10 cellular contexts compared by ENCODE assay signal in genomic region chr1:11285883-11286734, GRCh38. TPM values are rescaled to one million over a fixed set of nuclear protein-coding genes. Genes with fewer than 3 reads are reported as not detected.
DNase-seq lines count a peak whose midpoint lies in the region; ATAC-seq, FAIRE-seq and TF ChIP-seq lines count a peak whose summit lies in the region.
"Had no signal": no experiment of that assay in that cellular context is flagged by ENCODE, and none has a peak within 500 bp of the region (broad histone marks: within the 10 kb centered on the region; RNA-seq: fewer than 3 reads in every experiment).

No MANE protein-coding gene starts in this region.

- no peak for TF ChIP-seq POLR2A in right lobe of liver (IDR thresholded peaks at IDR 0.05)

- peak overlapping the region in 6 of 8 donors; percentile 20 to 58 (median 44) for H3K4me3 Mint-ChIP-seq in CD4-positive, alpha-beta memory T cell
- no peak overlapping the region for H3K4me3 Mint-ChIP-seq in activated naive CD8-positive, alpha-beta T cell treated with anti-CD3 and anti-CD28 coated beads, Interleukin-2, amount 50 U/mL, for 24 hours

- no peak for ATAC-seq in activated naive CD8-positive, alpha-beta T cell treated with anti-CD3 and anti-CD28 coated beads, Interleukin-2, amount 50 U/mL, for 24 hours
- ATAC-seq in right lobe of liver (peak in 1 of 4 donors; percentile 31), HG02852 (IDR thresholded peaks at IDR 0.05; ENCODE audit: unreplicated experiment) (no peak)
- ATAC-seq: left lung had no signal

- intact Hi-C loops in CD4-positive, alpha-beta memory T cell (cut with micrococcal nuclease) = no loop called here
- intact Hi-C loops in right lobe of liver (cut with DNase I) = no loop called here

- H3K27ac Mint-ChIP-seq in CD4-positive, alpha-beta memory T cell = peak overlapping the region; percentile 14 to 96 (median 72)
- peak overlapping the region; percentile 53 for H3K27ac Mint-ChIP-seq in activated naive CD8-positive, alpha-beta T cell treated with anti-CD3 and anti-CD28 coated beads, Interleukin-2, amount 50 U/mL, for 24 hours

- H3K4me3 ChIP-seq in CD4-positive, alpha-beta memory T cell (ENCODE audit: low read length in 2 of 2) = no peak overlapping the region
- no peak overlapping the region for H3K4me3 ChIP-seq in right lobe of liver
- H3K4me3 ChIP-seq: left lung had no signal

- WGBS in right lobe of liver (ENCODE audit: insufficient coverage, low coverage, low lambda C conversion rate, missing lambda C conversion rate) = 77% methylated on average over 5 of the region's 7 CpGs

- no peaks in the 10 kb centered on the region for H3K27me3 ChIP-seq in CD4-positive, alpha-beta memory T cell (ENCODE audit: insufficient read depth, low read length)
- no peaks in the 10 kb centered on the region for H3K27me3 ChIP-seq in right lobe of liver
- H3K27me3 ChIP-seq: left lung had no signal

- H3K9me3 ChIP-seq in CD4-positive, alpha-beta memory T cell (ENCODE audit: control insufficient read depth in 1 of 2, low read length in 2 of 2) = no peaks in the 10 kb centered on the region
- H3K9me3 ChIP-seq in right lobe of liver = no peaks in the 10 kb centered on the region
- H3K9me3 ChIP-seq: left lung had no signal

- CTCF ChIA-PET in CD4-positive, alpha-beta memory T cell (lab: Charles Lee; ENCODE audit: partially characterized antibody) = interaction anchor here (1.0 kb wide), 1 partner anchor 8 kb away, joined by 4 read pairs; no protein-coding TSS in a partner anchor

- no peak for DNase-seq in CD4-positive, alpha-beta memory T cell
- DNase-seq in HTR-8/SVneo (ENCODE audit: insufficient read length, low spot score) (peak; percentile 26), right lobe of liver (no peak), OCI-M2 (lab: John Stamatoyannopoulos, UW; ENCODE audit: unreplicated experiment) (no peak), NCI-H2029 (lab: John Stamatoyannopoulos, UW) (no peak)
- DNase-seq in activated naive CD8-positive, alpha-beta T cell treated with anti-CD3 and anti-CD28 coated beads, Interleukin-2, amount 50 U/mL, for 24 hours = no peak
- no peak for DNase-seq in stimulated activated CD4-positive, alpha-beta T cell treated with anti-CD3 and anti-CD28 coated beads, Interleukin-4, amount 100 ng/mL, for 4 hours
- DNase-seq: activated CD4-positive, alpha-beta T cell treated with anti-CD3 and anti-CD28 coated beads for 48 hours; left lung had no signal

- H3K36me3 ChIP-seq in CD4-positive, alpha-beta memory T cell (ENCODE audit: insufficient read depth, low read length) = peaks cover 30% of the 10 kb centered on the region
- H3K36me3 ChIP-seq in right lobe of liver = peaks cover 0 to 18% (median 0%) of the 10 kb centered on the region in 4 donors

- H3K27me3 Mint-ChIP-seq in CD4-positive, alpha-beta memory T cell = no peaks in the 10 kb centered on the region
- no peaks in the 10 kb centered on the region for H3K27me3 Mint-ChIP-seq in activated naive CD8-positive, alpha-beta T cell treated with anti-CD3 and anti-CD28 coated beads, Interleukin-2, amount 50 U/mL, for 24 hours

- TF ChIP-seq CTCF in right lobe of liver (IDR thresholded peaks at IDR 0.05) = peak; percentile 5 to 33 (median 22)

- H3K36me3 Mint-ChIP-seq in CD4-positive, alpha-beta memory T cell = peaks cover 39 to 61% of the 10 kb centered on the region in 2 donors
- peaks cover 52% of the 10 kb centered on the region for H3K36me3 Mint-ChIP-seq in activated naive CD8-positive, alpha-beta T cell treated with anti-CD3 and anti-CD28 coated beads, Interleukin-2, amount 50 U/mL, for 24 hours (ENCODE audit: low read depth)

- H3K9me3 Mint-ChIP-seq in CD4-positive, alpha-beta memory T cell = no peaks in the 10 kb centered on the region
- no peaks in the 10 kb centered on the region for H3K9me3 Mint-ChIP-seq in activated naive CD8-positive, alpha-beta T cell treated with anti-CD3 and anti-CD28 coated beads, Interleukin-2, amount 50 U/mL, for 24 hours

- no peak overlapping the region for H3K27ac ChIP-seq in CD4-positive, alpha-beta memory T cell (ENCODE audit: low read depth, low read length)
- H3K27ac ChIP-seq in right lobe of liver = no peak overlapping the region
- H3K27ac ChIP-seq: left lung had no signal

- POLR2A ChIA-PET in CD4-positive, alpha-beta memory T cell (lab: Charles Lee; ENCODE audit: partially characterized antibody) = interaction anchor here (1.2 kb wide), 1 partner anchor 13 kb away, joined by 4 read pairs; no protein-coding TSS in a partner anchor

- no peak for FAIRE-seq in HTR-8/SVneo (lab: Jason Lieb, UNC)

- peaks cover 50 to 76% (median 60%) of the 10 kb centered on the region in 4 donors for H3K4me1 Mint-ChIP-seq in CD4-positive, alpha-beta memory T cell
- H3K4me1 Mint-ChIP-seq in activated naive CD8-positive, alpha-beta T cell treated with anti-CD3 and anti-CD28 coated beads, Interleukin-2, amount 50 U/mL, for 24 hours = peaks cover 49% of the 10 kb centered on the region

- H3K4me1 ChIP-seq in CD4-positive, alpha-beta memory T cell (ENCODE audit: insufficient read depth, low read length) = peaks cover 57% of the 10 kb centered on the region
- H3K4me1 ChIP-seq in right lobe of liver = peaks cover 0 to 4% (median 0%) of the 10 kb centered on the region in 4 donors

RNA-seq across cellular contexts. Expression of gene UBIAD1, which starts 13.1 kb away (rescaled TPM):
- 10 to 100 TPM; 30.3 to 33.0 TPM for total RNA-seq in CD4-positive, alpha-beta memory T cell
- 10 to 100 TPM; 42.3 to 51.9 TPM for polyA plus RNA-seq in CD4-positive, alpha-beta memory T cell
- 10 to 100 TPM in 3 of 6 experiments, 1 to 10 TPM in 3; 7.0 to 11.4 (median 9.7) TPM for total RNA-seq in right lobe of liver

RNA-seq across cellular contexts. Expression of gene MTOR, which starts 23.8 kb away (rescaled TPM):
- total RNA-seq in CD4-positive, alpha-beta memory T cell = 10 to 100 TPM; 41.4 to 46.8 TPM
- 1 to 10 TPM; 3.4 to 9.0 TPM for polyA plus RNA-seq in CD4-positive, alpha-beta memory T cell
- 10 to 100 TPM; 25.1 to 35.3 (median 32.4) TPM for total RNA-seq in right lobe of liver
